Comparison of ENCODE assay signal across 7 cellular contexts in genomic region chr10:70404906-70405824, GRCh38. TPM values are rescaled to one million over a fixed set of nuclear protein-coding genes. Genes with fewer than 3 reads are reported as not detected.
DNase-seq lines count a peak whose midpoint lies in the region; ATAC-seq and TF ChIP-seq lines count a peak whose summit lies in the region.

No MANE protein-coding gene starts in this region.

- H3K27me3 ChIP-seq in HL-60 (ENCODE audit: insufficient read depth, poor library complexity, severe bottlenecking), result no peaks in the 10 kb centered on the region
- no peaks in the 10 kb centered on the region for H3K27me3 ChIP-seq in mammary epithelial cell (ENCODE audit: insufficient read depth, low read length)
- H3K27me3 ChIP-seq in iPS-20b (ENCODE audit: insufficient read depth, low read length), result no peaks in the 10 kb centered on the region

- peaks cover 15% of the 10 kb centered on the region for H3K4me1 ChIP-seq in mammary epithelial cell (ENCODE audit: insufficient read depth, low read length)
- H3K4me1 ChIP-seq in iPS-20b (ENCODE audit: insufficient read depth, low read length), result peaks cover 15% of the 10 kb centered on the region; the same call in 1 of the 2 replicates

- H3K4me3 ChIP-seq in GM12875 (ENCODE audit: low read depth, low read length) (peak overlapping the region; percentile 89), HL-60 (replicated peaks; ENCODE audit: insufficient read depth, low read length) (peak overlapping the region; percentile 70), mammary epithelial cell (replicated peaks in 1 of 3; ENCODE audit: insufficient read depth in 1 of 3, low read depth in 2 of 3, low read length in 3 of 3) (peak overlapping the region; percentile 69 to 81 (median 72)), iPS-20b (ENCODE audit: low read length) (peak overlapping the region; percentile 99), skeletal muscle cell (ENCODE audit: low read depth, low read length) (peak overlapping the region; percentile 87)

- TF ChIP-seq CTCF in GM12875 (IDR thresholded peaks at IDR 0.05; ENCODE audit: borderline replicate concordance, insufficient read depth, low read depth, low read length), result no peak
- no peak for TF ChIP-seq CTCF in HL-60 (IDR thresholded peaks at IDR 0.05; ENCODE audit: insufficient read depth, low read length)
- no peak for TF ChIP-seq CTCF in mammary epithelial cell (conservative IDR thresholded peaks at IDR 0.05 in 1 of 2, IDR thresholded peaks at IDR 0.05 in 1 of 2; ENCODE audit: extremely low read depth in 1 of 2, insufficient read depth in 1 of 2, low read depth in 1 of 2, low read length in 2 of 2)

- H3K27ac ChIP-seq in HL-60 (replicated peaks) (peak overlapping the region; percentile 70), mammary epithelial cell (ENCODE audit: insufficient read depth, low read depth, low read length) (peak overlapping the region; percentile 67), iPS-20b (ENCODE audit: low read length) (no peak overlapping the region)

- peaks cover 51% of the 10 kb centered on the region for H3K79me2 ChIP-seq in mammary epithelial cell (ENCODE audit: insufficient read depth, low read length)

- in situ Hi-C loops in mammary epithelial cell (cut with MboI; ENCODE audit: low sequenced_read_pairs in 2 of 2), result no loop called here

- peak; percentile 90 to 94 for DNase-seq in HL-60 (ENCODE audit: low read depth in 1 of 2, low spot score in 1 of 2)
- DNase-seq in SKM-1 (lab: John Stamatoyannopoulos, UW; ENCODE audit: unreplicated experiment), result peak; percentile 94
- DNase-seq in mammary epithelial cell, result peak; percentile 89
- peak; percentile 95 for DNase-seq in skeletal muscle cell (ENCODE audit: low read depth)

- dilution Hi-C loops in mammary epithelial cell (cut with HindIII; ENCODE audit: low sequenced_read_pairs), result no loop called here

- WGBS in mammary epithelial cell (ENCODE audit: low coverage, missing lambda C conversion rate), result 4% methylated on average over 18 of the region's 22 CpGs

- peak overlapping the region; percentile 80 for H3K9ac ChIP-seq in mammary epithelial cell (ENCODE audit: insufficient read depth, low read length)
- H3K9ac ChIP-seq in iPS-20b (ENCODE audit: low read depth, low read length), result peak overlapping the region; percentile 87

- CTCF ChIA-PET in mammary epithelial cell (lab: Charles Lee; ENCODE audit: low non-redundant PET), result interaction anchor here (0.9 kb wide), 1 partner anchor 18 kb away, joined by 3 read pairs; no protein-coding TSS in a partner anchor

- BruUV-seq in mammary epithelial cell (replicated peaks; lab: Mats Ljungman, UMichigan), result TSS peak; percentile 51

- intact Hi-C loops in mammary epithelial cell (cut with micrococcal nuclease), result loop anchor here (1.0 kb wide), 1 partner anchor 18 kb away; no protein-coding TSS in a partner anchor

- H3K9me3 ChIP-seq in mammary epithelial cell (replicated peaks; ENCODE audit: insufficient read depth, low read length), result no peaks in the 10 kb centered on the region
- H3K9me3 ChIP-seq in iPS-20b (ENCODE audit: insufficient read depth, low read depth, low read length), result no peaks in the 10 kb centered on the region

- no peak for ATAC-seq in HG03159 (IDR thresholded peaks at IDR 0.05; ENCODE audit: unreplicated experiment)

- H2AFZ ChIP-seq in mammary epithelial cell (ENCODE audit: low read depth, low read length), result peak overlapping the region; percentile 79

- H4K20me1 ChIP-seq in mammary epithelial cell (ENCODE audit: insufficient read depth, low read length), result no peaks in the 10 kb centered on the region

- H3K36me3 ChIP-seq in mammary epithelial cell (ENCODE audit: insufficient read depth, low read length) (no peaks in the 10 kb centered on the region), iPS-20b (ENCODE audit: insufficient read depth, low read depth, low read length) (peaks cover 16% of the 10 kb centered on the region; the same call in 1 of the 2 replicates)

- peak overlapping the region; percentile 84 for H3K4me2 ChIP-seq in mammary epithelial cell (ENCODE audit: insufficient read depth, low read depth, low read length)

RNA-seq across cellular contexts. Expression of gene EIF4EBP2, which starts 1.2 kb away (rescaled TPM):
- total RNA-seq in mammary epithelial cell, result 10 to 100 TPM; 34.7 to 47.5 TPM
- polyA plus RNA-seq in mammary epithelial cell, result 23.6 TPM
- polyA minus RNA-seq in mammary epithelial cell, result 86.6 TPM

RNA-seq across cellular contexts. Expression of gene LRRC20, which starts 22.7 kb away (rescaled TPM):
- total RNA-seq in mammary epithelial cell, result 1 to 10 TPM; 3.0 to 9.4 TPM
- 14.2 TPM for polyA plus RNA-seq in mammary epithelial cell
- 2.9 TPM for polyA minus RNA-seq in mammary epithelial cell

RNA-seq across cellular contexts. Expression of gene NODAL, which starts 36.3 kb away (rescaled TPM):
- total RNA-seq in mammary epithelial cell, result under 1 TPM; 0.17 to 0.47 TPM
- 0.41 TPM for polyA plus RNA-seq in mammary epithelial cell
- polyA minus RNA-seq in mammary epithelial cell, result not detected
